In genomic region chr16:81493755-81494433, GRCh38 we compare ENCODE assay signal across 8 cellular contexts. TPM values are rescaled to one million over a fixed set of nuclear protein-coding genes. Genes with fewer than 3 reads are reported as not detected.
DNase-seq lines count a peak whose midpoint lies in the region; ATAC-seq and TF ChIP-seq lines count a peak whose summit lies in the region.

No MANE protein-coding gene starts in this region.

- no peak overlapping the region for H3K27ac ChIP-seq in CD4-positive, alpha-beta T cell (ENCODE audit: low read depth, low read length)
- peak overlapping the region; percentile 67 to 72 (median 70) for H3K27ac ChIP-seq in right lobe of liver

- no TSS peak for BruUV-seq in MCF 10A (replicated peaks; lab: Mats Ljungman, UMichigan)

- H3K4me3 ChIP-seq in right lobe of liver, result no peak overlapping the region

- peaks cover 2 to 58% (median 30%) of the 10 kb centered on the region in 4 donors for H3K4me1 ChIP-seq in right lobe of liver

- intact Hi-C loops in CD4-positive, alpha-beta T cell (cut with DNase I, micrococcal nuclease), result loop anchor here in 1 of 2 experiments (10.0 kb wide), 1 partner anchor 49 kb away; the partner anchor contains the start of gene CMIP
- intact Hi-C loops in MCF 10A (cut with micrococcal nuclease) (loop anchor here (2.0 kb wide), 2 partner anchors 47 to 91 kb away; no protein-coding TSS in a partner anchor), right lobe of liver (cut with DNase I) (loop anchor here in 1 of 2 donors (5.0 kb wide), 1 partner anchor 37 kb away; no protein-coding TSS in a partner anchor)

- CTCF ChIA-PET in CD4-positive, alpha-beta T cell (lab: Charles Lee), result no interaction called here
- CTCF ChIA-PET in MCF 10A (lab: Yijun Ruan, JAX), result interaction anchor here (0.5 to 1.6 kb wide), 11 partner anchors 12 to 244 kb away, joined by 3 to 6 read pairs (median 3); no protein-coding TSS in a partner anchor

- peak overlapping the region; percentile 61 for H3K27ac Mint-ChIP-seq in CD4-positive, alpha-beta T cell
- H3K27ac Mint-ChIP-seq in MCF 10A (ENCODE audit: low read depth, unreplicated experiment), result peak overlapping the region; percentile 89
- H3K27ac Mint-ChIP-seq in stimulated activated memory B cell treated with anti-CD40 and anti-IgM and Interleukin-4, amounts not matched to agents 10 μg/mL and 1 μg/mL and 100 μg/mL, for 72 hours, result peak overlapping the region; percentile 59

- TF ChIP-seq CTCF in CD4-positive, alpha-beta T cell (IDR thresholded peaks at IDR 0.05), result no peak
- TF ChIP-seq CTCF in MCF 10A (IDR thresholded peaks at IDR 0.05; ENCODE audit: unreplicated experiment) (no peak), right lobe of liver (IDR thresholded peaks at IDR 0.05) (no peak)

- POLR2A ChIA-PET in CD4-positive, alpha-beta T cell (lab: Charles Lee), result interaction anchor here (0.6 kb wide), 1 partner anchor 14 kb away, joined by 3 read pairs; no protein-coding TSS in a partner anchor
- POLR2A ChIA-PET in MCF 10A (lab: Yijun Ruan, JAX), result interaction anchor here (0.6 to 3.7 kb wide), 20 partner anchors 9 to 166 kb away, joined by 3 to 27 read pairs (median 4); no protein-coding TSS in a partner anchor

- H3K27me3 Mint-ChIP-seq in CD4-positive, alpha-beta T cell, result no peaks in the 10 kb centered on the region
- H3K27me3 Mint-ChIP-seq in MCF 10A (ENCODE audit: insufficient read depth, unreplicated experiment), result no peaks in the 10 kb centered on the region
- H3K27me3 Mint-ChIP-seq in stimulated activated memory B cell treated with anti-CD40 and anti-IgM and Interleukin-4, amounts not matched to agents 10 μg/mL and 1 μg/mL and 100 μg/mL, for 72 hours, result no peaks in the 10 kb centered on the region

- 23% methylated on average over 11 of the region's 23 CpGs for WGBS in right lobe of liver (ENCODE audit: insufficient coverage, low coverage, low lambda C conversion rate, missing lambda C conversion rate)

- H3K27me3 ChIP-seq in CD4-positive, alpha-beta T cell (ENCODE audit: control insufficient read depth, insufficient read depth, low read length), result no peaks in the 10 kb centered on the region
- no peaks in the 10 kb centered on the region for H3K27me3 ChIP-seq in right lobe of liver

- no peak for TF ChIP-seq POLR2A in right lobe of liver (IDR thresholded peaks at IDR 0.05)

- no peaks in the 10 kb centered on the region for H3K36me3 Mint-ChIP-seq in CD4-positive, alpha-beta T cell (ENCODE audit: low read depth)
- peaks cover 6% of the 10 kb centered on the region for H3K36me3 Mint-ChIP-seq in MCF 10A (ENCODE audit: insufficient read depth, unreplicated experiment)
- H3K36me3 Mint-ChIP-seq in stimulated activated memory B cell treated with anti-CD40 and anti-IgM and Interleukin-4, amounts not matched to agents 10 μg/mL and 1 μg/mL and 100 μg/mL, for 72 hours, result peaks cover 7% of the 10 kb centered on the region

- peak; percentile 43 for ATAC-seq in CD4-positive, alpha-beta T cell (ENCODE audit: poor library complexity)
- peak; percentile 77 to 85 (median 81) for ATAC-seq in right lobe of liver
- ATAC-seq in stimulated activated memory B cell treated with anti-CD40 and anti-IgM and Interleukin-4, amounts not matched to agents 10 μg/mL and 1 μg/mL and 100 μg/mL, for 72 hours, result no peak
- ATAC-seq in GM21447 (IDR thresholded peaks at IDR 0.05; ENCODE audit: unreplicated experiment), result no peak
- ATAC-seq in GM19328 (IDR thresholded peaks at IDR 0.05; ENCODE audit: unreplicated experiment), result no peak

- H3K4me3 Mint-ChIP-seq in CD4-positive, alpha-beta T cell, result no peak overlapping the region
- H3K4me3 Mint-ChIP-seq in MCF 10A (ENCODE audit: unreplicated experiment), result peak overlapping the region; percentile 14
- no peak overlapping the region for H3K4me3 Mint-ChIP-seq in stimulated activated memory B cell treated with anti-CD40 and anti-IgM and Interleukin-4, amounts not matched to agents 10 μg/mL and 1 μg/mL and 100 μg/mL, for 72 hours

- H3K36me3 ChIP-seq in right lobe of liver, result no peaks in the 10 kb centered on the region

- no peaks in the 10 kb centered on the region for H3K9me3 Mint-ChIP-seq in CD4-positive, alpha-beta T cell
- no peaks in the 10 kb centered on the region for H3K9me3 Mint-ChIP-seq in MCF 10A (ENCODE audit: unreplicated experiment)
- no peaks in the 10 kb centered on the region for H3K9me3 Mint-ChIP-seq in stimulated activated memory B cell treated with anti-CD40 and anti-IgM and Interleukin-4, amounts not matched to agents 10 μg/mL and 1 μg/mL and 100 μg/mL, for 72 hours

- DNase-seq in CD4-positive, alpha-beta T cell, result peak in 5 of 10 experiments; percentile 4 to 47 (median 23)
- peak; percentile 17 for DNase-seq in NCI-H510A (lab: John Stamatoyannopoulos, UW)
- peak; percentile 89 for DNase-seq in MCF 10A (ENCODE audit: unreplicated experiment)
- peak; percentile 78 to 89 (median 85) for DNase-seq in right lobe of liver
- no peak for DNase-seq in NCI-H524 (lab: John Stamatoyannopoulos, UW)

- peaks cover 65% of the 10 kb centered on the region for H3K4me1 Mint-ChIP-seq in CD4-positive, alpha-beta T cell (ENCODE audit: low read depth)
- H3K4me1 Mint-ChIP-seq in MCF 10A (ENCODE audit: insufficient read depth, unreplicated experiment), result peaks cover 43% of the 10 kb centered on the region
- peaks cover 78% of the 10 kb centered on the region for H3K4me1 Mint-ChIP-seq in stimulated activated memory B cell treated with anti-CD40 and anti-IgM and Interleukin-4, amounts not matched to agents 10 μg/mL and 1 μg/mL and 100 μg/mL, for 72 hours

- no peaks in the 10 kb centered on the region for H3K9me3 ChIP-seq in CD4-positive, alpha-beta T cell (ENCODE audit: control insufficient read depth, low read length)
- H3K9me3 ChIP-seq in right lobe of liver, result no peaks in the 10 kb centered on the region

RNA-seq across cellular contexts. Expression of gene CMIP, which starts 49.3 kb away (rescaled TPM):
- 10 to 100 TPM; 33.5 to 35.3 TPM for total RNA-seq in CD4-positive, alpha-beta T cell
- total RNA-seq in MCF 10A (2022), result 44.3 and 53.6 TPM in 2 replicates
- 10 to 100 TPM; 12.2 to 23.0 (median 16.5) TPM for total RNA-seq in right lobe of liver

Comparison
In these comparisons a context has a peak if more than half of its experiments do, and no peak if none do; other contexts are left out.
1. ATAC-seq: peak in CD4-positive, alpha-beta T cell (single experiment) and right lobe of liver (4 of 4); none in stimulated activated memory B cell treated with anti-CD40 and anti-IgM and Interleukin-4, amounts not matched to agents 10 μg/mL and 1 μg/mL and 100 μg/mL, for 72 hours (single experiment), GM21447 (single experiment) and GM19328 (single experiment).
2. DNase-seq: peak in NCI-H510A (single experiment), MCF 10A (single experiment) and right lobe of liver (3 of 3); none in NCI-H524 (0 of 2).
3. Peak in every context shown above with its lines, with median percentiles within 50 percentile points of each other: H3K27ac Mint-ChIP-seq.